Comparison of ENCODE assay signal across 5 cellular contexts in the genomic region with DNA sequence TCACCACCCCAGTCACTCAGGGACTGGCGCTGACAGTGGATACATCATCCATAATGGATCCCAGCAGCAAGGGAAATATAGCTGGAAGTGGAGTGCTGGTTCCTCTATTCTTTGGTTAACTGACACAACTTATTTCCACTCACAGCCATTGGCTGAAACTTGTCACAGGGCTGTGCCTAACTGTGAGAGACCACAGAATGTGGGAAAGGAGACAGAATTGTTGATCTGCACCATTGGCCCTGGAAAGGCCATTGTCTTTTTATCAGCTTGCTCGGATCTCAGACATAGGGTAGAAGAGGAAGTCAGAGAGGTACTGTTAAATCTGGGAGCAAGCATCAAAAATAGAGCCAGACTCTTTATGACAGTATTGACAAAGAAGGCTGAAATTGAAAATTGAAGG.
"Had no signal": no experiment of that assay in that cellular context is flagged by ENCODE, and none has a peak within 500 bp of the region (broad histone marks: within the 10 kb centered on the region; RNA-seq: fewer than 3 reads in every experiment).

No MANE protein-coding gene starts in this region.

- H3K27ac Mint-ChIP-seq: H9 had no signal

- H3K4me3 ChIP-seq: GM23248 had no signal

- H3K27ac ChIP-seq: GM23248 had no signal

- DNase-seq: GM23248, GOT3, H9, HCEC 1CT, IMR-90 had no signal

- H2AFZ ChIP-seq: GM23248 had no signal

- H3K9ac ChIP-seq: GM23248 had no signal

- H3K4me3 Mint-ChIP-seq: H9 had no signal
